11 cellular contexts compared by ENCODE assay signal in the genomic region with DNA sequence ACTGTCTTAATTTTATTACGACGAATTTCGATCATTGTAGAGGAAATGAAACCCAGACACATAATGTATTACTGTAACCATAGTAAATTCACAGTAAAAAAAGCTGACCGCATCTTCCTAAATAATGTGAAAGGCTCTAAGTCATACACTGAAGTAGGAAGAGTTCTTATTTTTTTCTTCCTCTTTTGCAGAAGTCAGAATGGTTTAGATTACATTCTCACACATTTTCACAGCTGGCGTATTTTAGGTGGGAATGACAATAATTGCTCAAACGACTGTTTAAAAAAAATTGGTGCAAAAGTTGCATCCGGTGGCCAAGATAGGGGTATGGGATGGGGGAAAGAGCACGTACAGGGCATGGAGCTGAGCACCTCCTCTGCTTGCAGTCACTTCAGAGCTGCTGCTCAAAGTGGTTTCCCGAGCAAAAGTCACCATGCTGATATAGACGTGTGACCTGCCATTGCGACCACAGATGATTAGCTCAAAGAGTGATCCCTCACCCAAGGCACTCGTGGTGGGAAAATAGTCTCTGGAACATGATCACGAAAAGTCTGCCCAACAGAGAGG. TPM values are rescaled to one million over a fixed set of nuclear protein-coding genes. Genes with fewer than 3 reads are reported as not detected.
A peak's percentile ranks its signal among the peaks of the same experiment; 100 is the strongest.
DNase-seq lines count a peak whose midpoint lies in the region; ATAC-seq and TF ChIP-seq lines count a peak whose summit lies in the region.
"Had no signal": no experiment of that assay in that cellular context is flagged by ENCODE, and none has a peak within 500 bp of the region (broad histone marks: within the 10 kb centered on the region; RNA-seq: fewer than 3 reads in every experiment).

No MANE protein-coding gene starts in this region.

- ATAC-seq in HG02759 (IDR thresholded peaks at IDR 0.05; ENCODE audit: unreplicated experiment) = peak; percentile 85

- H3K27me3 ChIP-seq in dorsolateral prefrontal cortex = peaks cover 0 to 2% (median 0%) of the 10 kb centered on the region in 45 donors

- no peak for DNase-seq in T-helper 2 cell treated with Interferon-gamma antibody and Interleukin-4, amounts not matched to agents 5 μg/mL and 100 μg/mL, for 36 hours (ENCODE audit: low spot score)
- no peak for DNase-seq in T-helper 2 cell
- peak; percentile 81 to 86 for DNase-seq in Kasumi-1 (lab: John Stamatoyannopoulos, UW)
- peak; percentile 33 for DNase-seq in pons (ENCODE audit: low spot score)
- no peak for DNase-seq in dorsolateral prefrontal cortex
- DNase-seq in stimulated activated CD4-positive, alpha-beta T cell treated with anti-CD3 and anti-CD28 coated beads, Interleukin-4, amount 100 ng/mL, for 1 hour = no peak
- no peak for DNase-seq in stimulated activated naive CD4-positive, alpha-beta T cell (lab: John Stamatoyannopoulos, UW)
- DNase-seq: glutamatergic neuron, NCI-H1930, T-helper 9 cell had no signal

- no peaks in the 10 kb centered on the region for H3K36me3 Mint-ChIP-seq in T-helper 2 cell treated with Interferon-gamma antibody and Interleukin-4, amounts not matched to agents 5 μg/mL and 100 μg/mL, for 36 hours (ENCODE audit: low read depth)

- H3K27ac ChIP-seq in dorsolateral prefrontal cortex = no peak overlapping the region

- TF ChIP-seq CTCF in dorsolateral prefrontal cortex (IDR thresholded peaks at IDR 0.05 in 54 of 56, conservative IDR thresholded peaks at IDR 0.05 in 2 of 56; ENCODE audit: low read depth in 1 of 56, partially characterized antibody in 56 of 56) = no peak

- H3K4me1 Mint-ChIP-seq in T-helper 2 cell treated with Interferon-gamma antibody and Interleukin-4, amounts not matched to agents 5 μg/mL and 100 μg/mL, for 36 hours (ENCODE audit: low read depth) = peaks cover 5% of the 10 kb centered on the region

- no peak overlapping the region for H3K27ac Mint-ChIP-seq in T-helper 2 cell treated with Interferon-gamma antibody and Interleukin-4, amounts not matched to agents 5 μg/mL and 100 μg/mL, for 36 hours

- peak overlapping the region; percentile 39 for H3K4me3 Mint-ChIP-seq in T-helper 2 cell treated with Interferon-gamma antibody and Interleukin-4, amounts not matched to agents 5 μg/mL and 100 μg/mL, for 36 hours

- peaks cover 9% of the 10 kb centered on the region for H3K27me3 Mint-ChIP-seq in T-helper 2 cell treated with Interferon-gamma antibody and Interleukin-4, amounts not matched to agents 5 μg/mL and 100 μg/mL, for 36 hours (ENCODE audit: low read depth)

- no peak overlapping the region for H3K4me3 ChIP-seq in dorsolateral prefrontal cortex

- no peaks in the 10 kb centered on the region for H3K9me3 Mint-ChIP-seq in T-helper 2 cell treated with Interferon-gamma antibody and Interleukin-4, amounts not matched to agents 5 μg/mL and 100 μg/mL, for 36 hours

- intact Hi-C loops in dorsolateral prefrontal cortex (cut with DNase I) = no loop called here

RNA-seq across cellular contexts. Expression of a gene that starts 35.3 kb away (rescaled TPM):
- not detected for total RNA-seq in dorsolateral prefrontal cortex

RNA-seq across cellular contexts. Expression of a gene that starts 45.4 kb away (rescaled TPM):
- total RNA-seq in dorsolateral prefrontal cortex = not detected

Comparison
In these comparisons a context has a peak if more than half of its experiments do, and no peak if none do; other contexts are left out.
1. DNase-seq: peak in Kasumi-1 (2 of 2) and pons (single experiment); none in T-helper 2 cell treated with Interferon-gamma antibody and Interleukin-4, amounts not matched to agents 5 μg/mL and 100 μg/mL, for 36 hours (single experiment), T-helper 2 cell (0 of 5), dorsolateral prefrontal cortex (0 of 10), stimulated activated CD4-positive, alpha-beta T cell treated with anti-CD3 and anti-CD28 coated beads, Interleukin-4, amount 100 ng/mL, for 1 hour (single experiment) and stimulated activated naive CD4-positive, alpha-beta T cell (0 of 6).